9 cellular contexts compared by ENCODE assay signal in genomic region chr1:181676269-181676668, GRCh38.
DNase-seq lines count a peak whose midpoint lies in the region; ATAC-seq and TF ChIP-seq lines count a peak whose summit lies in the region.
"Had no signal": no experiment of that assay in that cellular context is flagged by ENCODE, and none has a peak within 500 bp of the region (broad histone marks: within the 10 kb centered on the region; RNA-seq: fewer than 3 reads in every experiment).

No MANE protein-coding gene starts in this region.

- CTCF ChIA-PET in HCT116 (lab: Charles Lee) = interaction anchor here (0.6 to 2.0 kb wide), 6 partner anchors 12 to 378 kb away, joined by 3 to 9 read pairs (median 4); no protein-coding TSS in a partner anchor

- H3K4me2 ChIP-seq in HCT116 (ENCODE audit: low read length) = no peak overlapping the region
- H3K4me2 ChIP-seq: BLaER1 had no signal

- ATAC-seq in HCT116 (peak; percentile 87), psoas muscle (peak in 3 of 4 donors; percentile 61 to 80 (median 65)), GM19397 (IDR thresholded peaks at IDR 0.05; ENCODE audit: unreplicated experiment) (no peak)

- no peaks in the 10 kb centered on the region for H3K79me2 ChIP-seq in HCT116 (ENCODE audit: insufficient read depth, low read length)

- POLR2A ChIA-PET in HCT116 (lab: Charles Lee) = no interaction called here

- H4K20me1 ChIP-seq in HCT116 (ENCODE audit: insufficient read depth) = no peaks in the 10 kb centered on the region
- H4K20me1 ChIP-seq: BLaER1 had no signal

- H3K36me3 ChIP-seq in HCT116 (ENCODE audit: control insufficient read depth in 1 of 2, insufficient read depth in 2 of 2, low read length in 2 of 2) = no peaks in the 10 kb centered on the region
- no peaks in the 10 kb centered on the region for H3K36me3 ChIP-seq in psoas muscle (ENCODE audit: insufficient read depth in 1 of 2, low read depth in 1 of 2)
- H3K36me3 ChIP-seq: BLaER1 had no signal

- no peak for TF ChIP-seq POLR2A in HCT116 (IDR thresholded peaks at IDR 0.05; ENCODE audit: borderline replicate concordance, extremely low read depth, insufficient read depth, insufficient read length)

- DNase-seq in NCI-H2196 (lab: John Stamatoyannopoulos, UW; ENCODE audit: unreplicated experiment) (peak; percentile 31), NCI-H2196 treated with DMSO at 0.1 percent for 48 hours (lab: John Stamatoyannopoulos, UW; ENCODE audit: unreplicated experiment) (no peak), HCT116 (ENCODE audit: low read depth, low spot score) (peak; percentile 13), NCI-H526 (lab: John Stamatoyannopoulos, UW) (peak; percentile 21 to 80), epithelial cell of esophagus (ENCODE audit: low read depth) (peak; percentile 61), psoas muscle (no peak), activated T-cell treated with anti-CD3 and anti-CD28 coated beads for 4 hours (no peak)

- no peaks in the 10 kb centered on the region for H3K9me2 ChIP-seq in HCT116 (ENCODE audit: insufficient read depth)

- H3K27me3 ChIP-seq in HCT116 (ENCODE audit: insufficient read depth, low read length) (peaks cover 29% of the 10 kb centered on the region; the same call in 1 of the 2 replicates), psoas muscle (ENCODE audit: insufficient read depth in 3 of 3, low read length in 2 of 3) (peaks cover 0 to 8% (median 1%) of the 10 kb centered on the region in 3 donors)
- H3K27me3 ChIP-seq: BLaER1 had no signal

- H2AFZ ChIP-seq in HCT116 (ENCODE audit: low read depth, low read length, poor library complexity, severe bottlenecking) = no peak overlapping the region

- H3K9me3 ChIP-seq in HCT116 (ENCODE audit: control insufficient read depth in 1 of 2, insufficient read depth in 1 of 2, low read depth in 1 of 2, low read length in 2 of 2) (no peaks in the 10 kb centered on the region), psoas muscle (no peaks in the 10 kb centered on the region)

- RAD21 ChIA-PET in HCT116 (lab: Charles Lee; ENCODE audit: low non-redundant PET in 1 of 2, low total read pairs in 2 of 2, uncharacterized antibody in 2 of 2, unreplicated experiment in 2 of 2) = interaction anchor here in 1 of 2 experiments (1.0 kb wide), 1 partner anchor 197 kb away, joined by 3 read pairs; no protein-coding TSS in a partner anchor

- TF ChIP-seq CTCF in HCT116 (IDR thresholded peaks at IDR 0.05 in 2 of 3, conservative IDR thresholded peaks at IDR 0.05 in 1 of 3; ENCODE audit: borderline replicate concordance in 1 of 3, insufficient read depth in 1 of 3, low read depth in 2 of 3, low read length in 2 of 3) (peak; percentile 20 to 54 (median 45); a peak in 4 of 6 replicates), epithelial cell of esophagus (IDR thresholded peaks at IDR 0.05; ENCODE audit: insufficient read depth, low read depth, low read length, missing control alignments) (peak; percentile 44), psoas muscle (IDR thresholded peaks at IDR 0.05) (peak; percentile 51)

- peak; percentile 60 for TF ChIP-seq RAD21 in HCT116 (IDR thresholded peaks at IDR 0.05; ENCODE audit: low read depth)

- H3K27ac ChIP-seq in HCT116 (ENCODE audit: low read depth, low read length) (no peak overlapping the region), psoas muscle (no peak overlapping the region)
- H3K27ac ChIP-seq: BLaER1 had no signal

- H3K4me1 ChIP-seq in HCT116 (ENCODE audit: control insufficient read depth in 1 of 2, insufficient read depth in 2 of 2, low read length in 2 of 2) (no peaks in the 10 kb centered on the region), psoas muscle (no peaks in the 10 kb centered on the region)
- H3K4me1 ChIP-seq: BLaER1 had no signal

- no TSS peak for BruUV-seq in HCT116 (replicated peaks; lab: Mats Ljungman, UMichigan)

- H3K4me3 ChIP-seq in HCT116 (replicated peaks in 1 of 2; ENCODE audit: low read depth in 1 of 2, low read length in 2 of 2) (no peak overlapping the region), epithelial cell of esophagus (ENCODE audit: low read length) (no peak overlapping the region), psoas muscle (no peak overlapping the region)
- H3K4me3 ChIP-seq: BLaER1 had no signal

- no peak overlapping the region for H3K9ac ChIP-seq in HCT116 (ENCODE audit: low read length)
- H3K9ac ChIP-seq: BLaER1 had no signal

- 24 to 29% (median 28%) methylated on average over 6 of the region's 6 CpGs for WGBS in psoas muscle, 3 donors

- intact Hi-C loops in HCT116 (cut with micrococcal nuclease) (loop anchor here (1.0 to 10.0 kb wide), 3 partner anchors 197 to 481 kb away; no protein-coding TSS in a partner anchor), psoas muscle (cut with DNase I) (loop anchor here (1.0 to 2.0 kb wide), 2 partner anchors 197 kb away; no protein-coding TSS in a partner anchor)

TF ChIP-seq in HCT116, 20 proteins besides CTCF, POLR2A, EP300 and RAD21:
- no peak for TF ChIP-seq MAX (IDR thresholded peaks at IDR 0.05)
- no peak for TF ChIP-seq JUND (IDR thresholded peaks at IDR 0.05)
- TF ChIP-seq EZH2 (IDR thresholded peaks at IDR 0.05) = no peak
- no peak for TF ChIP-seq TCF7L2 (IDR thresholded peaks at IDR 0.05; ENCODE audit: borderline replicate concordance, extremely low read depth, insufficient read depth, insufficient read length)
- no peak for TF ChIP-seq REST (IDR thresholded peaks at IDR 0.05; ENCODE audit: low read depth)
- TF ChIP-seq CEBPB (IDR thresholded peaks at IDR 0.05; ENCODE audit: low read depth) = no peak
- TF ChIP-seq SIN3A (IDR thresholded peaks at IDR 0.05; ENCODE audit: low read depth) = no peak
- no peak for TF ChIP-seq ZFX (IDR thresholded peaks at IDR 0.05)
- TF ChIP-seq ZBTB33 (IDR thresholded peaks at IDR 0.05; ENCODE audit: extremely low read depth, insufficient replicate concordance, low read length) = no peak
- no peak for TF ChIP-seq EGR1 (IDR thresholded peaks at IDR 0.05; ENCODE audit: low read depth)
- no peak for TF ChIP-seq CBX3 (IDR thresholded peaks at IDR 0.05; ENCODE audit: low read depth)
- TF ChIP-seq ATF3 (IDR thresholded peaks at IDR 0.05) = no peak
- no peak for TF ChIP-seq EZH2phosphoT487 (IDR thresholded peaks at IDR 0.05; ENCODE audit: borderline replicate concordance)
TF ChIP-seq in HCT116: peak in this region for 0.

Comparison
In these comparisons a context has a peak if more than half of its experiments do, and no peak if none do; other contexts are left out.
1. DNase-seq: peak in NCI-H2196 (single experiment), HCT116 (single experiment), NCI-H526 (2 of 2) and epithelial cell of esophagus (single experiment); none in NCI-H2196 treated with DMSO at 0.1 percent for 48 hours (single experiment), psoas muscle (0 of 2) and activated T-cell treated with anti-CD3 and anti-CD28 coated beads for 4 hours (single experiment).
2. Peak in every context shown above with its lines, with median percentiles within 50 percentile points of each other: CTCF ChIP-seq.